Comparison of ENCODE assay signal across 8 cellular contexts in the genomic region with DNA sequence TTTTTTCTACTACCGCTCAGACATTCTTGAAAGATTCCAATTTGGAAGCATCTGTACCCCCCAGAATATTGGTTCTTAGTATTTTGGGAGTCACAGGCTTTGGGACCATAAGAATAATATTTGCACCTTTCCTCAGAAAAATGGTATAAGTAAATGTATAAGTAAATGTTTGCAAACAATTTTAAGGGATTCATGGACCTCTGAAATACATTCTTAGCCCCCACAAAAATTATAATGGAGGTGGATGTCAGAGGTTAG. TPM values are rescaled to one million over a fixed set of nuclear protein-coding genes. Genes with fewer than 3 reads are reported as not detected.
DNase-seq lines count a peak whose midpoint lies in the region; ATAC-seq and TF ChIP-seq lines count a peak whose summit lies in the region.

No MANE protein-coding gene starts in this region.

- peaks cover 27% of the 10 kb centered on the region for H3K4me1 Mint-ChIP-seq in endodermal cell

- ATAC-seq in GM18870 (IDR thresholded peaks at IDR 0.05; ENCODE audit: unreplicated experiment): no peak

- POLR2A ChIA-PET in AG04450 (lab: Yijun Ruan, JAX): interaction anchor here (0.6 to 2.6 kb wide), 10 partner anchors 10 to 218 kb away, joined by 3 to 16 read pairs (median 6); partner anchors contain the start of genes ENAH, EPHX1 and TMEM63A

- no peaks in the 10 kb centered on the region for H4K20me1 ChIP-seq in neural cell (ENCODE audit: insufficient read depth)

- H3K27me3 Mint-ChIP-seq in endodermal cell (ENCODE audit: insufficient read depth): no peaks in the 10 kb centered on the region

- peaks cover 4% of the 10 kb centered on the region for H3K4me1 ChIP-seq in endodermal cell (ENCODE audit: control insufficient read depth, insufficient read depth, low read length)

- H3K27ac ChIP-seq in AG04450 (ENCODE audit: low read depth, low read length): peak overlapping the region; percentile 93
- peak overlapping the region; percentile 93 for H3K27ac ChIP-seq in endodermal cell (ENCODE audit: low read depth, low read length)
- peak overlapping the region; percentile 97 for H3K27ac ChIP-seq in neural cell (ENCODE audit: low read length)

- peak overlapping the region; percentile 81 for H3K9ac ChIP-seq in endodermal cell (ENCODE audit: extremely low read depth, low read length, poor library complexity, severe bottlenecking)
- peak overlapping the region; percentile 94 for H3K9ac ChIP-seq in neural cell (ENCODE audit: low read length)

- WGBS in endodermal cell (ENCODE audit: insufficient coverage in 1 of 2, insufficient read length in 1 of 2), 2 experiments: 0% methylated on average over 1 of the region's 1 CpG

- no peaks in the 10 kb centered on the region for H3K27me3 ChIP-seq in AG04450 (ENCODE audit: control insufficient read depth, insufficient read depth, low read length)
- no peaks in the 10 kb centered on the region for H3K27me3 ChIP-seq in endodermal cell (ENCODE audit: control insufficient read depth, insufficient read depth, low read length, poor library complexity, severe bottlenecking)
- no peaks in the 10 kb centered on the region for H3K27me3 ChIP-seq in neural cell (ENCODE audit: insufficient read depth, low read depth, low read length)

- H3K36me3 ChIP-seq in endodermal cell (ENCODE audit: control insufficient read depth, insufficient read depth, low read length): peaks cover 30% of the 10 kb centered on the region
- H3K36me3 ChIP-seq in neural cell (ENCODE audit: insufficient read depth, low read length): no peaks in the 10 kb centered on the region

- peak overlapping the region; percentile 99 for H3K4me2 ChIP-seq in neural cell (ENCODE audit: low read length)

- H3F3A ChIP-seq in neural cell (ENCODE audit: insufficient read depth, low read length, poor library complexity, severe bottlenecking): peaks cover 9% of the 10 kb centered on the region

- peaks cover 52% of the 10 kb centered on the region for H3K79me2 ChIP-seq in neural cell (replicated peaks; ENCODE audit: insufficient read depth, low read length)

- H3K4me3 ChIP-seq in AG04450 (ENCODE audit: low read depth, low read length) (peak overlapping the region; percentile 84), LNCaP clone FGC (ENCODE audit: low read depth, low read length) (peak overlapping the region; percentile 69), endodermal cell (ENCODE audit: low read length) (peak overlapping the region; percentile 92), neural cell (ENCODE audit: low read length) (peak overlapping the region; percentile 77)

- CTCF ChIA-PET in AG04450 (lab: Charles Lee): interaction anchor here (0.8 to 3.4 kb wide), 23 partner anchors 9 to 304 kb away, joined by 3 to 15 read pairs (median 4); partner anchors contain the start of gene EPHX1

- no peaks in the 10 kb centered on the region for H3K9me3 Mint-ChIP-seq in endodermal cell

- H3K36me3 Mint-ChIP-seq in endodermal cell (ENCODE audit: low read depth): peaks cover 25% of the 10 kb centered on the region

- no peak for TF ChIP-seq EP300 in neural cell (conservative IDR thresholded peaks at IDR 0.05; ENCODE audit: poor library complexity, severe bottlenecking)

- no peak for TF ChIP-seq CTCF in AG04450 (IDR thresholded peaks at IDR 0.05; ENCODE audit: low read depth, low read length)
- no peak for TF ChIP-seq CTCF in LNCaP clone FGC (IDR thresholded peaks at IDR 0.05; ENCODE audit: control insufficient read depth, extremely low read depth, insufficient read depth)
- TF ChIP-seq CTCF in endodermal cell (conservative IDR thresholded peaks at IDR 0.05): no peak
- no peak for TF ChIP-seq CTCF in neural cell (IDR thresholded peaks at IDR 0.05; ENCODE audit: poor library complexity, severe bottlenecking)

- no peak overlapping the region for H3K4me3 Mint-ChIP-seq in endodermal cell

- H3K27ac Mint-ChIP-seq in endodermal cell: no peak overlapping the region

- H3K9me2 ChIP-seq in neural cell (ENCODE audit: insufficient read depth, low read length): no peaks in the 10 kb centered on the region

- no peak for TF ChIP-seq RAD21 in neural cell (conservative IDR thresholded peaks at IDR 0.05)

- no peaks in the 10 kb centered on the region for H3K9me3 ChIP-seq in AG04450 (ENCODE audit: control insufficient read depth, insufficient read depth, low read length)
- peaks cover 4% of the 10 kb centered on the region for H3K9me3 ChIP-seq in endodermal cell (ENCODE audit: control insufficient read depth, low read length)
- no peaks in the 10 kb centered on the region for H3K9me3 ChIP-seq in neural cell (ENCODE audit: low read length)

- H2AFZ ChIP-seq in neural cell (ENCODE audit: low read depth, low read length): peak overlapping the region; percentile 53

- DNase-seq in AG04450 (ENCODE audit: low read depth, low spot score): no peak
- DNase-seq in LNCaP clone FGC (ENCODE audit: low read depth): no peak
- no peak for DNase-seq in endodermal cell
- no peak for DNase-seq in EL
- DNase-seq in C1 segment of cervical spinal cord (lab: John Stamatoyannopoulos, UW): no peak
- DNase-seq in DMS 273 (lab: John Stamatoyannopoulos, UW; ENCODE audit: unreplicated experiment): no peak

TF ChIP-seq in neural cell, 6 proteins besides CTCF, POLR2A, EP300 and RAD21:
- TF ChIP-seq TAF1 (IDR thresholded peaks at IDR 0.05; ENCODE audit: low read depth): no peak
- TF ChIP-seq MXI1 (conservative IDR thresholded peaks at IDR 0.05; ENCODE audit: poor library complexity, severe bottlenecking): no peak
- TF ChIP-seq EZH2 (IDR thresholded peaks at IDR 0.05; ENCODE audit: borderline replicate concordance, insufficient read depth, low read length, poor library complexity, severe bottlenecking): no peak
- TF ChIP-seq, protein P1, sequence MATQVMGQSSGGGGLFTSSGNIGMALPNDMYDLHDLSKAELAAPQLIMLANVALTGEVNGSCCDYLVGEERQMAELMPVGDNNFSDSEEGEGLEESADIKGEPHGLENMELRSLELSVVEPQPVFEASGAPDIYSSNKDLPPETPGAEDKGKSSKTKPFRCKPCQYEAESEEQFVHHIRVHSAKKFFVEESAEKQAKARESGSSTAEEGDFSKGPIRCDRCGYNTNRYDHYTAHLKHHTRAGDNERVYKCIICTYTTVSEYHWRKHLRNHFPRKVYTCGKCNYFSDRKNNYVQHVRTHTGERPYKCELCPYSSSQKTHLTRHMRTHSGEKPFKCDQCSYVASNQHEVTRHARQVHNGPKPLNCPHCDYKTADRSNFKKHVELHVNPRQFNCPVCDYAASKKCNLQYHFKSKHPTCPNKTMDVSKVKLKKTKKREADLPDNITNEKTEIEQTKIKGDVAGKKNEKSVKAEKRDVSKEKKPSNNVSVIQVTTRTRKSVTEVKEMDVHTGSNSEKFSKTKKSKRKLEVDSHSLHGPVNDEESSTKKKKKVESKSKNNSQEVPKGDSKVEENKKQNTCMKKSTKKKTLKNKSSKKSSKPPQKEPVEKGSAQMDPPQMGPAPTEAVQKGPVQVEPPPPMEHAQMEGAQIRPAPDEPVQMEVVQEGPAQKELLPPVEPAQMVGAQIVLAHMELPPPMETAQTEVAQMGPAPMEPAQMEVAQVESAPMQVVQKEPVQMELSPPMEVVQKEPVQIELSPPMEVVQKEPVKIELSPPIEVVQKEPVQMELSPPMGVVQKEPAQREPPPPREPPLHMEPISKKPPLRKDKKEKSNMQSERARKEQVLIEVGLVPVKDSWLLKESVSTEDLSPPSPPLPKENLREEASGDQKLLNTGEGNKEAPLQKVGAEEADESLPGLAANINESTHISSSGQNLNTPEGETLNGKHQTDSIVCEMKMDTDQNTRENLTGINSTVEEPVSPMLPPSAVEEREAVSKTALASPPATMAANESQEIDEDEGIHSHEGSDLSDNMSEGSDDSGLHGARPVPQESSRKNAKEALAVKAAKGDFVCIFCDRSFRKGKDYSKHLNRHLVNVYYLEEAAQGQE (IDR thresholded peaks at IDR 0.05; ENCODE audit: borderline replicate concordance): no peak
- no peak for TF ChIP-seq SMC3 (conservative IDR thresholded peaks at IDR 0.05; ENCODE audit: poor library complexity)
- no peak for TF ChIP-seq POLR2AphosphoS5 (IDR thresholded peaks at IDR 0.05)

RNA-seq across cellular contexts. Expression of gene SRP9, which starts 0.7 kb away (rescaled TPM):
- polyA plus RNA-seq in AG04450 (2011; rRNA removed): 361 and 527 TPM in 2 replicates
- polyA minus RNA-seq in AG04450 (2011; rRNA and poly(A)+ RNA removed): 113 and 139 TPM in 2 replicates
- total RNA-seq in endodermal cell: 100 to 1,000 TPM; 286 to 319 TPM
- polyA plus RNA-seq in endodermal cell (2013, experiment 1 of 2): 488 TPM
- polyA plus RNA-seq in endodermal cell (2013, experiment 2 of 2): 479 TPM
- 1,603 and 1,838 TPM in 2 replicates for polyA plus RNA-seq in neural cell
- polyA minus RNA-seq in neural cell: 591 and 710 TPM in 2 replicates

RNA-seq across cellular contexts. Expression of gene EPHX1, which starts 31.6 kb away (rescaled TPM):
- polyA plus RNA-seq in AG04450 (2011; rRNA removed) (41.3 and 48.5 TPM in 2 replicates), neural cell (7.5 and 8.7 TPM in 2 replicates)
- polyA minus RNA-seq in AG04450 (2011; rRNA and poly(A)+ RNA removed): 26.6 and 29.5 TPM in 2 replicates
- 10 to 100 TPM; 49.2 to 84.1 TPM for total RNA-seq in endodermal cell
- 28.4 TPM for polyA plus RNA-seq in endodermal cell (2013, experiment 1 of 2)
- 31.2 TPM for polyA plus RNA-seq in endodermal cell (2013, experiment 2 of 2)
- 11.9 and 16.8 TPM in 2 replicates for polyA minus RNA-seq in neural cell
